28 cellular contexts compared by ENCODE assay signal in genomic region chr1:170908942-170909341, GRCh38. TPM values are rescaled to one million over a fixed set of nuclear protein-coding genes. Genes with fewer than 3 reads are reported as not detected.
"Had no signal": no experiment of that assay in that cellular context is flagged by ENCODE, and none has a peak within 500 bp of the region (broad histone marks: within the 10 kb centered on the region; RNA-seq: fewer than 3 reads in every experiment).

No MANE protein-coding gene starts in this region.

- H3K27me3 ChIP-seq: gastrocnemius medialis, right atrium auricular region, stomach, thyroid gland had no signal

- ATAC-seq: esophagus mucosa; gastrocnemius medialis; left ventricle myocardium superior; lower lobe of right lung; naive thymus-derived CD8-positive, alpha-beta T cell; sciatic nerve; stimulated activated effector memory CD8-positive, alpha-beta T cell treated with anti-CD3 and anti-CD28 coated beads, Interleukin-12 subunit alpha, Interleukin-12 subunit beta, amount 100 ng/mL, for 72 hours had no signal

- H2AFZ ChIP-seq: parathyroid adenoma had no signal

- H3K9me3 ChIP-seq: gastrocnemius medialis, lower lobe of right lung, right atrium auricular region, stomach, thyroid gland had no signal

- H3K36me3 ChIP-seq: gastrocnemius medialis, lower lobe of right lung, right atrium auricular region, stomach, thyroid gland had no signal

- H3K9ac ChIP-seq: parathyroid adenoma had no signal

- H3K79me2 ChIP-seq: parathyroid adenoma had no signal

- DNase-seq: effector CD8-positive, alpha-beta T cell; endodermal cell; foreskin fibroblast; gastrocnemius medialis; head of caudate nucleus; left ventricle myocardium superior; lower lobe of right lung; naive thymus-derived CD8-positive, alpha-beta T cell; occipital lobe; stimulated activated CD4-positive, alpha-beta T cell treated with anti-CD3 and anti-CD28 coated beads, Interleukin-2, amount 100 ng/mL, for 24 hours; stimulated activated CD4-positive, alpha-beta T cell treated with anti-CD3 and anti-CD28 coated beads, Interleukin-4, amount 100 ng/mL, for 24 hours; stimulated activated naive CD4-positive, alpha-beta T cell treated with Interleukin-2 at 50 U/mL for 16 hours; stomach; thyroid gland; trophoblast cell had no signal

- H3K4me1 ChIP-seq: gastrocnemius medialis, lower lobe of right lung, parathyroid adenoma, right atrium auricular region, stomach, thyroid gland had no signal

- H3K4me3 ChIP-seq: gastrocnemius medialis, lower lobe of right lung, right atrium auricular region, stomach, thyroid gland had no signal

- H3K27ac ChIP-seq: epithelial cell of prostate, gastrocnemius medialis, lower lobe of right lung, parathyroid adenoma, right atrium auricular region, stomach, thyroid gland had no signal

RNA-seq across cellular contexts. Expression of gene MROH9, which starts 26.4 kb away (rescaled TPM):
- total RNA-seq: endodermal cell; esophagus mucosa; gastrocnemius medialis; glomerular endothelial cell; left ventricle myocardium superior; mesenteric fat pad; naive thymus-derived CD8-positive, alpha-beta T cell; occipital lobe; progenitor cell of endocrine pancreas; right atrium auricular region; stomach; subcutaneous adipose tissue; temporal lobe; urinary bladder had no signal
- polyA plus RNA-seq: naive thymus-derived CD8-positive, alpha-beta T cell; neural cell; stomach; urinary bladder had no signal
